In genomic region chr6:166942393-166943168, GRCh38 we compare ENCODE assay signal across 1 cellular context.
TF ChIP-seq lines count a peak whose summit lies in the region.

No MANE protein-coding gene starts in this region.

TF ChIP-seq in K562, 482 proteins besides CTCF, POLR2A, EP300 and RAD21 (continued from another document and continues in another):
- TF ChIP-seq ZBTB34 (CRISPR knock-in tag; IDR thresholded peaks at IDR 0.05) (no peak), E2F5 (CRISPR knock-in tag; IDR thresholded peaks at IDR 0.05) (no peak), RBBP5 (IDR thresholded peaks at IDR 0.05; ENCODE audit: borderline replicate concordance, insufficient read depth, low read length, poor library complexity, severe bottlenecking) (no peak), BHLHE40 (IDR thresholded peaks at IDR 0.05; ENCODE audit: low read length) (peak; percentile 92), CUX1 (CRISPR knock-in tag; IDR thresholded peaks at IDR 0.05) (peak; percentile 38; the same call in 1 of the 2 replicates), NFIX (CRISPR knock-in tag; IDR thresholded peaks at IDR 0.05; ENCODE audit: low read depth) (no peak), CCNT2 (IDR thresholded peaks at IDR 0.05; ENCODE audit: borderline replicate concordance, extremely low read depth, insufficient read length, low read depth, low read length) (peak; percentile 57), ARNT (IDR thresholded peaks at IDR 0.05) (peak in 1 of 2 experiments; percentile 67; a peak in 1 of 4 replicates), ZNF347 (CRISPR knock-in tag; IDR thresholded peaks at IDR 0.05; ENCODE audit: low read depth) (no peak), RHOXF2B (CRISPR knock-in tag; conservative IDR thresholded peaks at IDR 0.05) (no peak), SPI1 (IDR thresholded peaks at IDR 0.05; ENCODE audit: borderline replicate concordance, low read depth, low read length) (no peak), HES1 (IDR thresholded peaks at IDR 0.05; ENCODE audit: low read depth) (peak; percentile 87), ADNP (tag; IDR thresholded peaks at IDR 0.05) (no peak; the same call in 1 of the 2 replicates), MNT (conservative IDR thresholded peaks at IDR 0.05) (peak in 1 of 2 experiments; percentile 57; a peak in 1 of 4 replicates), FOXA1 (IDR thresholded peaks at IDR 0.05; ENCODE audit: borderline replicate concordance) (no peak), NR1H2 (CRISPR knock-in tag; IDR thresholded peaks at IDR 0.05) (no peak), FOXJ3 (CRISPR knock-in tag; IDR thresholded peaks at IDR 0.05) (no peak), L3MBTL2 (IDR thresholded peaks at IDR 0.05) (peak; percentile 30; the same call in 1 of the 2 replicates), XRCC3 (IDR thresholded peaks at IDR 0.05) (no peak), DIDO1 (tag; IDR thresholded peaks at IDR 0.05; ENCODE audit: low read depth) (no peak), KLF16 (IDR thresholded peaks at IDR 0.05) (peak; percentile 93), DPF2 (IDR thresholded peaks at IDR 0.05) (peak; percentile 94), FOXK2 (conservative IDR thresholded peaks at IDR 0.05 in 1 of 2, IDR thresholded peaks at IDR 0.05 in 1 of 2; ENCODE audit: low read depth in 2 of 2) (no peak), FOXA3 (CRISPR knock-in tag; conservative IDR thresholded peaks at IDR 0.05 in 1 of 2, IDR thresholded peaks at IDR 0.05 in 1 of 2) (no peak), ZBTB5 (IDR thresholded peaks at IDR 0.05) (no peak), ZNF696 (CRISPR knock-in tag; conservative IDR thresholded peaks at IDR 0.05) (no peak), ZBTB40 (IDR thresholded peaks at IDR 0.05) (no peak), ZBTB40 (CRISPR knock-in tag; IDR thresholded peaks at IDR 0.05) (no peak), BRF2 (IDR thresholded peaks at IDR 0.05; ENCODE audit: borderline replicate concordance, insufficient read depth, insufficient read length) (no peak), VEZF1 (CRISPR knock-in tag; IDR thresholded peaks at IDR 0.05) (peak; percentile 83)
